8 cellular contexts compared by ENCODE assay signal in the genomic region with DNA sequence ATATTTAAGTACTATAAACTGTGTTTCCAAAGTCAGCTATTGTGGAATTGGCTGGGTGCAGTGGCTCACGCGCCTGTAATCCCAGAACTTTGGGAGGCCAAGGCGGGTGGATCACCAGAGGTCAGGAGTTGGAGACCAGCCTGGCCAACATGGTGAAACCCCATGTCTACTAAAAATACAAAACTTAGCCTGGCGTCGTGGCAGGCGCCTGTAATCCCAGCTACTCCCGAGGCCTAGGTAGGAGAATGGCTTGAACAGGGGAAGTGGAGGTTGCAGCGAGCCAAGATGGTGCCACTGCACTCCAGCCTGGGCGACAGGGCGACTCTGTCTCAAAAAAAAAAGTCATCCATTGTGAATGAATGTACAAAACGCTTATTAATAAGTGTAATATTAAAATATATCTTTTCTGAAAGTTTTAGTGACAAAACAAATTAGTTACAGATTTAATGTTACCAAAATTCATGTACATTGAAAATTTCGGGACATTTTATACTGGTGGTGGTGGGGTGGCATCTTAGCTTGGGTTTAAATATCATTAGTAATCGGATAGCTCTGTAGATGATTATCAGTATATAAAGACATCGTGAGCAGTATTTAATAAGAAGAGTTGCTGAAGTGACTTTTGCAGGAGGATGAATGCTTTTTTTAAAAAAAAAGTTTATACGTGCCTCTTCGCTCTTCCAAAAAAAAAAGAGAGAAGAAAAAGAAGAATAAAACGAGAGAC. TPM values are rescaled to one million over a fixed set of nuclear protein-coding genes. Genes with fewer than 3 reads are reported as not detected.
DNase-seq lines count a peak whose midpoint lies in the region; ATAC-seq, FAIRE-seq and TF ChIP-seq lines count a peak whose summit lies in the region.

No MANE protein-coding gene starts in this region.

- CTCF ChIA-PET in endothelial cell of umbilical vein (lab: Charles Lee), result interaction anchor here (0.8 to 1.5 kb wide), 5 partner anchors 10 to 186 kb away, joined by 3 to 7 read pairs (median 4); a partner anchor contains a TSS

- peak overlapping the region; percentile 84 for H3K4me2 ChIP-seq in OCI-LY1 (ENCODE audit: low read length)
- peak overlapping the region; percentile 88 for H3K4me2 ChIP-seq in endothelial cell of umbilical vein (ENCODE audit: insufficient read depth, low read length)

- H3K79me2 ChIP-seq in OCI-LY1 (ENCODE audit: insufficient read depth, low read length) (peaks cover 74% of the 10 kb centered on the region), endothelial cell of umbilical vein (ENCODE audit: control insufficient read depth, insufficient read depth, low read length) (peaks cover 90% of the 10 kb centered on the region)

- no peaks in the 10 kb centered on the region for H3K27me3 ChIP-seq in OCI-LY1 (ENCODE audit: insufficient read depth, low read length)
- no peaks in the 10 kb centered on the region for H3K27me3 ChIP-seq in endothelial cell of umbilical vein (ENCODE audit: control insufficient read depth in 2 of 2, insufficient read depth in 2 of 2, low read length in 2 of 2)
- H3K27me3 ChIP-seq in prostate gland (replicated peaks; ENCODE audit: insufficient read depth), result no peaks in the 10 kb centered on the region

- FAIRE-seq in endothelial cell of umbilical vein (lab: Jason Lieb, UNC), result no peak

- TF ChIP-seq CTCF in GM12864 (IDR thresholded peaks at IDR 0.05; ENCODE audit: low read depth, low read length, missing control alignments), result no peak
- no peak for TF ChIP-seq CTCF in OCI-LY1 (IDR thresholded peaks at IDR 0.05; ENCODE audit: low read length)
- no peak for TF ChIP-seq CTCF in endothelial cell of umbilical vein (IDR thresholded peaks at IDR 0.05; ENCODE audit: extremely low read depth in 1 of 2, insufficient read depth in 1 of 2, low read depth in 1 of 2, low read length in 2 of 2)
- TF ChIP-seq CTCF in prostate gland (IDR thresholded peaks at IDR 0.05), result no peak

- intact Hi-C loops in endothelial cell of umbilical vein (cut with micrococcal nuclease), result loop anchor here (1.0 to 5.0 kb wide), 7 partner anchors 9 to 190 kb away; a partner anchor contains a TSS
- intact Hi-C loops in prostate gland (cut with DNase I), result loop anchor here (5.0 kb wide), 2 partner anchors 132 to 192 kb away; a partner anchor contains a TSS

- 0 out of 2 replicates have a peak, but pooled peaks cover 10% of the 10 kb centered on the region for H4K20me1 ChIP-seq in OCI-LY1 (ENCODE audit: insufficient read depth, low read length)
- H4K20me1 ChIP-seq in endothelial cell of umbilical vein (replicated peaks; ENCODE audit: control insufficient read depth, extremely low read depth, insufficient read depth, low read length), result peaks cover 3% of the 10 kb centered on the region

- no peaks in the 10 kb centered on the region for H3K9me3 ChIP-seq in OCI-LY1 (ENCODE audit: low read length)
- H3K9me3 ChIP-seq in endothelial cell of umbilical vein (replicated peaks; ENCODE audit: control insufficient read depth, insufficient read depth, low read length), result no peaks in the 10 kb centered on the region
- H3K9me3 ChIP-seq in prostate gland, result no peaks in the 10 kb centered on the region

- POLR2A ChIA-PET in endothelial cell of umbilical vein (lab: Charles Lee), result interaction anchor here (0.7 to 1.4 kb wide), 4 partner anchors 8 to 32 kb away, joined by 3 to 4 read pairs (median 4); no protein-coding TSS in a partner anchor

- peak overlapping the region; percentile 77; the same call in 1 of the 2 replicates for H2AFZ ChIP-seq in OCI-LY1 (ENCODE audit: low read length)
- peak overlapping the region; percentile 36 for H2AFZ ChIP-seq in endothelial cell of umbilical vein (ENCODE audit: low read depth, low read length)

- H3K36me3 ChIP-seq in OCI-LY1 (ENCODE audit: insufficient read depth, low read length) (peaks cover 43% of the 10 kb centered on the region), endothelial cell of umbilical vein (ENCODE audit: control insufficient read depth in 2 of 2, extremely low read depth in 1 of 2, insufficient read depth in 2 of 2, low read length in 2 of 2) (peaks cover 3 to 14% of the 10 kb centered on the region in 2 experiments), prostate gland (no peaks in the 10 kb centered on the region)

- no peaks in the 10 kb centered on the region for H3F3A ChIP-seq in OCI-LY1 (ENCODE audit: insufficient read depth, low read length)

- H3K9me1 ChIP-seq in endothelial cell of umbilical vein (replicated peaks; ENCODE audit: control insufficient read depth, extremely low read depth, insufficient read depth, low read length), result no peaks in the 10 kb centered on the region

- WGBS in prostate gland, result 45% methylated on average over 17 of the region's 17 CpGs

- no peaks in the 10 kb centered on the region for H3K9me2 ChIP-seq in OCI-LY1 (ENCODE audit: low read depth, low read length)

- peak overlapping the region; percentile 96 for H3K9ac ChIP-seq in OCI-LY1 (ENCODE audit: low read length)
- peak overlapping the region; percentile 95 for H3K9ac ChIP-seq in endothelial cell of umbilical vein (replicated peaks; ENCODE audit: extremely low read depth, insufficient read depth, low read length)

- TF ChIP-seq POLR2A in endothelial cell of umbilical vein (IDR thresholded peaks at IDR 0.05; ENCODE audit: low read depth, low read length) (no peak), prostate gland (IDR thresholded peaks at IDR 0.05) (no peak)

- peak; percentile 4 for ATAC-seq in GM21786 (IDR thresholded peaks at IDR 0.05; ENCODE audit: unreplicated experiment)

- H3K27ac ChIP-seq in OCI-LY1 (ENCODE audit: low read depth, low read length, poor library complexity, severe bottlenecking), result peak overlapping the region; percentile 82
- H3K27ac ChIP-seq in endothelial cell of umbilical vein (ENCODE audit: insufficient read depth, low read depth, low read length), result no peak overlapping the region
- peak overlapping the region; percentile 97 to 98 for H3K27ac ChIP-seq in prostate gland

- dilution Hi-C loops in endothelial cell of umbilical vein (cut with MboI; ENCODE audit: extremely low pct_ligation_motif_present, low sequenced_read_pairs), result no loop called here

- peak overlapping the region; percentile 79 for H3K4me3 ChIP-seq in GM12864 (ENCODE audit: low read depth, low read length)
- H3K4me3 ChIP-seq in OCI-LY1 (ENCODE audit: low read depth, low read length, poor library complexity, severe bottlenecking), result peak overlapping the region; percentile 89
- H3K4me3 ChIP-seq in endothelial cell of umbilical vein (replicated peaks in 1 of 3; ENCODE audit: insufficient read depth in 1 of 3, low read depth in 1 of 3, low read length in 3 of 3), result peak overlapping the region; percentile 55 to 94 (median 92)
- peak overlapping the region; percentile 75 to 76 for H3K4me3 ChIP-seq in prostate gland

- H3K4me1 ChIP-seq in OCI-LY1 (ENCODE audit: insufficient read depth, low read length, severe bottlenecking), result peaks cover 47% of the 10 kb centered on the region
- H3K4me1 ChIP-seq in endothelial cell of umbilical vein (ENCODE audit: control insufficient read depth, extremely low read depth, insufficient read depth, low read length), result peaks cover 25% of the 10 kb centered on the region
- peaks cover 6% of the 10 kb centered on the region for H3K4me1 ChIP-seq in prostate gland (replicated peaks)

- BruUV-seq in endothelial cell of umbilical vein (replicated peaks; lab: Mats Ljungman, UMichigan), result TSS peak; percentile 68

- DNase-seq in GM12864 (ENCODE audit: low read depth) (no peak), endothelial cell of umbilical vein (ENCODE audit: low read depth, low spot score) (no peak), prostate gland (ENCODE audit: low spot score) (no peak), SW 1271 (lab: John Stamatoyannopoulos, UW) (no peak)
- no peak for DNase-seq in effector CD8-positive, alpha-beta T cell (lab: John Stamatoyannopoulos, UW)
- DNase-seq in stimulated activated CD4-positive, alpha-beta T cell treated with anti-CD3 and anti-CD28 coated beads, Interleukin-15, amount 100 ng/mL, for 24 hours, result no peak

TF ChIP-seq in endothelial cell of umbilical vein, 7 proteins besides CTCF, POLR2A, EP300 and RAD21:
- TF ChIP-seq GATA2 (IDR thresholded peaks at IDR 0.05; ENCODE audit: insufficient read depth, insufficient read length, low read depth, low read length) (peak; percentile 59), MYC (IDR thresholded peaks at IDR 0.05; ENCODE audit: low read depth, low read length) (no peak)

RNA-seq across cellular contexts. Expression of a gene that starts 0.5 kb away (rescaled TPM):
- 168 and 177 TPM in 2 replicates for total RNA-seq in endothelial cell of umbilical vein
- polyA plus RNA-seq in endothelial cell of umbilical vein, result 204 and 241 TPM in 2 replicates
- polyA plus RNA-seq in endothelial cell of umbilical vein (2011; cell fraction: cytosol; rRNA removed), result 79.2 and 90.3 TPM in 2 replicates
- polyA plus RNA-seq in endothelial cell of umbilical vein (2011; cell fraction: nucleus; rRNA removed), result 1,118 and 1,335 TPM in 2 replicates
- 110 and 157 TPM in 2 replicates for polyA plus RNA-seq in endothelial cell of umbilical vein (2012)
- 443 and 450 TPM in 2 replicates for polyA minus RNA-seq in endothelial cell of umbilical vein
- 81.1 TPM for polyA minus RNA-seq in endothelial cell of umbilical vein (2011; cell fraction: cytosol; rRNA and poly(A)+ RNA removed)
- polyA minus RNA-seq in endothelial cell of umbilical vein (2011; cell fraction: nucleus; rRNA and poly(A)+ RNA removed), result 524 and 707 TPM in 2 replicates
- 100 to 1,000 TPM in 1 of 2 donors, 10 to 100 TPM in 1; 71.5 to 135 TPM for total RNA-seq in prostate gland

RNA-seq across cellular contexts. Expression of a gene that starts 15.3 kb away (rescaled TPM):
- 20.6 and 21.1 TPM in 2 replicates for total RNA-seq in endothelial cell of umbilical vein
- polyA plus RNA-seq in endothelial cell of umbilical vein, result 5.3 and 8.1 TPM in 2 replicates
- 10.6 and 10.9 TPM in 2 replicates for polyA plus RNA-seq in endothelial cell of umbilical vein (2011; cell fraction: cytosol; rRNA removed)
- polyA plus RNA-seq in endothelial cell of umbilical vein (2011; cell fraction: nucleus; rRNA removed), result 14.0 and 20.3 TPM in 2 replicates
- polyA plus RNA-seq in endothelial cell of umbilical vein (2012), result 12.0 and 18.7 TPM in 2 replicates
- polyA minus RNA-seq in endothelial cell of umbilical vein, result 8.9 and 9.6 TPM in 2 replicates
- polyA minus RNA-seq in endothelial cell of umbilical vein (2011; cell fraction: cytosol; rRNA and poly(A)+ RNA removed), result 6.7 TPM
- polyA minus RNA-seq in endothelial cell of umbilical vein (2011; cell fraction: nucleus; rRNA and poly(A)+ RNA removed), result 11.4 and 16.3 TPM in 2 replicates
- 10 to 100 TPM; 10.7 to 18.6 TPM for total RNA-seq in prostate gland
